ENCODE assay signal across 8 cellular contexts in the genomic region with DNA sequence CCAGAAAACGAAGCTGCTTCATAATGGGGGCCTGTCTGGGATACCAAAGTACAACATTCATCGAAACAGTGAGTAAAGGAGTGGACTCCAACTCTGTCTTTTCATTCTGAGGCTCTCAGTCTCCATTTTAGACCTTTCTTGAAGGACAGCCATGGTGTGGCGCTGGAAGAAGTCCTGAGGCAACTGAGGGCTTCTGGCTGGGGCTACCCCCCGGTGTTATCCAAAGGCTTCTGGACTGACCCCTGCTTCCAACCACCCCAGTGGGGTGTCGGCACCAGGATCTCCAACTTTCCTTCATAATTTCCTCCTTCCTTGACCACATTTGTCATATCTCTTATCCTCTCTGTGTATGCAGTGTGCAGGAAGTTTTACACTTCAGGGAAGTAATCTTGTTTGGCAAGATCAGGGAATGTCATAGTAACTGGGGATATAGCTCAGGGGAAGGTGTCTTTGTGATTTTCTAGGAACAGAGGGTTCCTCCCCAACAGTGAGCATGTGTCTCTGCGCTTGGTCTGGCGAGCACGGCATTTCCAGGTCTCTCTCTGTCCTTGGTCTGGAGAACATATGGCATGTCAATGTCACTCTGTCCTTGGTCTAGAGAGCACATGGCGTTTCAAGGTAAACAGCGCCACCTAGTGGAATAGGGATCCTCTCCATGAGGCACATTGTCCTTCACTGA. TPM values are rescaled to one million over a fixed set of nuclear protein-coding genes. Genes with fewer than 3 reads are reported as not detected.
DNase-seq lines count a peak whose midpoint lies in the region; ATAC-seq, FAIRE-seq and TF ChIP-seq lines count a peak whose summit lies in the region.

No MANE protein-coding gene starts in this region.

- peak overlapping the region in 1 of 2 donors; percentile 2 for H3K27ac Mint-ChIP-seq in activated naive CD4-positive, alpha-beta T cell treated with anti-CD3 and anti-CD28 coated beads, Interleukin-2, amount 50 U/mL, for 72 hours

- H3K9me2 ChIP-seq in SU-DHL-6 (replicated peaks; ENCODE audit: insufficient read depth, low read length) = no peaks in the 10 kb centered on the region

- no peaks in the 10 kb centered on the region for H3K36me3 Mint-ChIP-seq in activated naive CD4-positive, alpha-beta T cell treated with anti-CD3 and anti-CD28 coated beads, Interleukin-2, amount 50 U/mL, for 72 hours

- H3K27me3 ChIP-seq in SU-DHL-6 (ENCODE audit: low read length) (no peaks in the 10 kb centered on the region), spleen (replicated peaks in 1 of 7) (no peaks in the 10 kb centered on the region)

- H3K27ac ChIP-seq in SU-DHL-6 (ENCODE audit: low read depth, low read length) (no peak overlapping the region), spleen (peak overlapping the region in 5 of 8 donors; percentile 3 to 52 (median 18))

- peaks cover 4% of the 10 kb centered on the region; the same call in 1 of the 2 replicates for H3K9me3 ChIP-seq in SU-DHL-6 (ENCODE audit: insufficient read depth, low read length)
- peaks cover 0 to 22% (median 8%) of the 10 kb centered on the region in 8 donors for H3K9me3 ChIP-seq in spleen

- DNase-seq in MV-4-11 (lab: John Stamatoyannopoulos, UW) (peak; percentile 46), left cardiac atrium (no peak), spleen (no peak)
- DNase-seq in activated naive CD4-positive, alpha-beta T cell treated with anti-CD3 and anti-CD28 coated beads, Interleukin-2, amount 50 U/mL, for 72 hours (ENCODE audit: low spot score in 2 of 2) = peak; percentile 59 to 80

- H3K4me2 ChIP-seq in SU-DHL-6 (ENCODE audit: low read depth, low read length, poor library complexity, severe bottlenecking) = no peak overlapping the region

- peak; percentile 77 for FAIRE-seq in G401.6 (lab: Jason Lieb, UNC)

- H3K4me3 ChIP-seq in SU-DHL-6 (ENCODE audit: insufficient read depth, low read length, poor library complexity, severe bottlenecking) (no peak overlapping the region), spleen (no peak overlapping the region)

- peak overlapping the region; percentile 36 for H2AFZ ChIP-seq in SU-DHL-6 (ENCODE audit: low read depth, low read length, severe bottlenecking)

- H4K20me1 ChIP-seq in SU-DHL-6 (ENCODE audit: low read depth, low read length) = no peaks in the 10 kb centered on the region

- TF ChIP-seq CTCF in SU-DHL-6 (IDR thresholded peaks at IDR 0.05; ENCODE audit: insufficient read depth, low read length, poor library complexity, severe bottlenecking) (peak; percentile 56), spleen (IDR thresholded peaks at IDR 0.05 in 8 of 11, conservative IDR thresholded peaks at IDR 0.05 in 3 of 11) (peak; percentile 57 to 88 (median 83))

- no peaks in the 10 kb centered on the region for H3K79me2 ChIP-seq in SU-DHL-6 (ENCODE audit: insufficient read depth, low read length)

- intact Hi-C loops in left cardiac atrium (cut with DNase I) (no loop called here), spleen (cut with DNase I; ENCODE audit: low total_unique reads) (no loop called here)

- ATAC-seq in activated naive CD4-positive, alpha-beta T cell treated with anti-CD3 and anti-CD28 coated beads, Interleukin-2, amount 50 U/mL, for 72 hours = peak; percentile 89 to 90
- peak; percentile 61 to 67 for ATAC-seq in left cardiac atrium
- no peak for ATAC-seq in GM18502 (IDR thresholded peaks at IDR 0.05; ENCODE audit: poor library complexity, unreplicated experiment)
- no peak for ATAC-seq in GM19397 (IDR thresholded peaks at IDR 0.05; ENCODE audit: unreplicated experiment)

- no peak overlapping the region for H3K9ac ChIP-seq in SU-DHL-6 (ENCODE audit: low read length)

- H3K9me3 Mint-ChIP-seq in activated naive CD4-positive, alpha-beta T cell treated with anti-CD3 and anti-CD28 coated beads, Interleukin-2, amount 50 U/mL, for 72 hours = no peaks in the 10 kb centered on the region

- peaks cover 0 to 8% (median 2%) of the 10 kb centered on the region in 6 donors for H3K4me1 ChIP-seq in spleen

- no peaks in the 10 kb centered on the region for H3K36me3 ChIP-seq in SU-DHL-6 (ENCODE audit: low read length)
- no peaks in the 10 kb centered on the region for H3K36me3 ChIP-seq in spleen

- WGBS in spleen, 5 donors = 46 to 61% (median 49%) methylated on average over 10 of the region's 10 CpGs

- no peak for TF ChIP-seq POLR2A in spleen (IDR thresholded peaks at IDR 0.05)

- H3F3A ChIP-seq in SU-DHL-6 (ENCODE audit: insufficient read depth) = no peaks in the 10 kb centered on the region

RNA-seq across cellular contexts. Expression of gene BSDC1, which starts 19.4 kb away (rescaled TPM):
- 10 to 100 TPM; 41.8 to 53.0 TPM for total RNA-seq in activated naive CD4-positive, alpha-beta T cell treated with anti-CD3 and anti-CD28 coated beads, Interleukin-2, amount 50 U/mL, for 72 hours
- 10 to 100 TPM; 42.2 to 43.8 TPM for total RNA-seq in left cardiac atrium
- 10 to 100 TPM; 65.3 to 95.8 (median 77.0) TPM for total RNA-seq in spleen
- 10 to 100 TPM; 18.4 to 39.5 (median 20.1) TPM for polyA plus RNA-seq in spleen

RNA-seq across cellular contexts. Expression of gene ZBTB8B, which starts 51.2 kb away (rescaled TPM):
- total RNA-seq in activated naive CD4-positive, alpha-beta T cell treated with anti-CD3 and anti-CD28 coated beads, Interleukin-2, amount 50 U/mL, for 72 hours = not detected
- total RNA-seq in left cardiac atrium (under 1 TPM in 1 of 2 donors, not detected in 1; 0.03 TPM), spleen (not detected)
- polyA plus RNA-seq in spleen = under 1 TPM in 1 of 3 donors, not detected in 2; under 0.01 TPM

RNA-seq across cellular contexts. Expression of gene TSSK3, which starts 51.3 kb away (rescaled TPM):
- 1 to 10 TPM; 1.2 to 1.7 TPM for total RNA-seq in activated naive CD4-positive, alpha-beta T cell treated with anti-CD3 and anti-CD28 coated beads, Interleukin-2, amount 50 U/mL, for 72 hours
- under 1 TPM; 0.44 to 0.79 TPM for total RNA-seq in left cardiac atrium
- total RNA-seq in spleen = 1 to 10 TPM in 6 of 7 donors, under 1 TPM in 1; 0.60 to 6.6 (median 3.9) TPM
- polyA plus RNA-seq in spleen = 1 to 10 TPM in 1 of 3 donors, under 1 TPM in 2; 0.15 to 2.9 (median 0.27) TPM

RNA-seq across cellular contexts. Expression of gene FAM229A, which starts 51.4 kb away (rescaled TPM):
- total RNA-seq in activated naive CD4-positive, alpha-beta T cell treated with anti-CD3 and anti-CD28 coated beads, Interleukin-2, amount 50 U/mL, for 72 hours = 1 to 10 TPM; 6.7 to 9.7 TPM
- 1 to 10 TPM; 1.8 to 2.6 TPM for total RNA-seq in left cardiac atrium
- 10 to 100 TPM; 10.5 to 23.5 (median 13.8) TPM for total RNA-seq in spleen
- polyA plus RNA-seq in spleen = 10 to 100 TPM; 10.8 to 27.6 (median 26.5) TPM

Comparison
In these comparisons a context has a peak if more than half of its experiments do, and no peak if none do; other contexts are left out.
1. DNase-seq: peak in MV-4-11 (single experiment) and activated naive CD4-positive, alpha-beta T cell treated with anti-CD3 and anti-CD28 coated beads, Interleukin-2, amount 50 U/mL, for 72 hours (2 of 2); none in left cardiac atrium (single experiment) and spleen (single experiment).
2. ATAC-seq: peak in activated naive CD4-positive, alpha-beta T cell treated with anti-CD3 and anti-CD28 coated beads, Interleukin-2, amount 50 U/mL, for 72 hours (2 of 2) and left cardiac atrium (2 of 2); none in GM18502 (single experiment) and GM19397 (single experiment).